37 cellular contexts compared by ENCODE assay signal in the genomic region with DNA sequence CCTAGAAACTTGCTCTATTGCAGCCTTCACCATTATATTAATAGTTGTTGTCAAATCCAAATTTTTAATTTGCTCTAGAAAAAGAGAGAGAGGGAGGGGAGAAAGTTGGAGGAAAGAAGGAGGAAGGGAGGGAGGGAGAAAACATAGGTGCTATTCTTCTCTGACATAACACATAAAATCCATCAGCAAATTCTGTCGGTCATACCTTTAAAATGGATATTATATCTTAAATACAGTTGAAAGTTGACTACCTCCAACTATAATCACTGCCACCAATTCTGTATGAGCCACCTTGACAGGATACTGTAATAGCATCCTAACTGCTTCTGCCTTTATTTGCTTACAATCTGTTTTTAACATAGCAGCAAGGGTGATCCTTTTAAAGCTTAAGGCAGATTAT.
"Had no signal": no experiment of that assay in that cellular context is flagged by ENCODE, and none has a peak within 500 bp of the region (broad histone marks: within the 10 kb centered on the region; RNA-seq: fewer than 3 reads in every experiment).

No MANE protein-coding gene starts in this region.

- H3K4me1 ChIP-seq: adrenal gland had no signal

- H3K36me3 ChIP-seq: adrenal gland, cardiac muscle cell had no signal

- H3K27ac Mint-ChIP-seq: activated B cell treated with CpG ODN at 0.5 μM for 24 hours; activated CD4-positive, alpha-beta memory T cell treated with anti-CD3 and anti-CD28 coated beads for 36 hours; activated CD4-positive, alpha-beta T cell treated with anti-CD3 and anti-CD28 coated beads, Interleukin-2, amount 10 ng/mL, durations not matched to agents 24 days and 14 days; activated CD8-positive, alpha-beta T cell treated with anti-CD3 and anti-CD28 coated beads for 36 hours; activated naive CD4-positive, alpha-beta T cell treated with anti-CD3 and anti-CD28 coated beads for 36 hours; activated naive CD4-positive, alpha-beta T cell treated with anti-CD3 and anti-CD28 coated beads, Interleukin-2, amount 50 U/mL, for 72 hours; activated naive CD8-positive, alpha-beta T cell treated with anti-CD3 and anti-CD28 coated beads for 36 hours; activated T-cell treated with anti-CD3 and anti-CD28 coated beads, Interleukin-2, amount 50 U/mL, for 72 hours; activated T-helper 1 cell treated with anti-CD3 and anti-CD28 coated beads, Interleukin-12 subunit alpha, Interleukin-12 subunit beta, Interleukin-2, Interleukin-4 antibody, amounts not matched to agents 30 ng/mL and 10 ng/mL and 1 ng/mL, durations not matched to agents 14 hours and 24 hours and 36 hours; activated T-helper 17 cell treated with anti-CD3 and anti-CD28 coated beads, Interleukin-2, amount 50 U/mL, for 72 hours; brain; T-helper 1 cell treated with Interleukin-12 subunit alpha and Interleukin-12 subunit beta and Interleukin-4 antibody, amounts not matched to agents 30 μg/mL and 1 μg/mL, for 36 hours; T-helper 2 cell treated with Interferon-gamma antibody and Interleukin-4, amounts not matched to agents 5 μg/mL and 100 μg/mL, for 36 hours had no signal

- H3K4me1 Mint-ChIP-seq: activated B cell treated with CpG ODN at 0.5 μM for 24 hours; activated CD4-positive, alpha-beta T cell treated with anti-CD3 and anti-CD28 coated beads, Interleukin-2, amount 10 ng/mL, durations not matched to agents 24 days and 14 days; activated naive CD8-positive, alpha-beta T cell treated with anti-CD3 and anti-CD28 coated beads for 36 hours; activated T-helper 17 cell treated with anti-CD3 and anti-CD28 coated beads, Interleukin-2, amount 50 U/mL, for 72 hours; brain; central memory CD8-positive, alpha-beta T cell had no signal

- H3K27me3 Mint-ChIP-seq: activated B cell treated with CpG ODN at 0.5 μM for 24 hours; activated CD4-positive, alpha-beta T cell treated with anti-CD3 and anti-CD28 coated beads, Interleukin-2, amount 10 ng/mL, durations not matched to agents 24 days and 14 days; activated CD8-positive, alpha-beta T cell treated with anti-CD3 and anti-CD28 coated beads for 36 hours; activated T-helper 17 cell treated with anti-CD3 and anti-CD28 coated beads, Interleukin-2, amount 50 U/mL, for 72 hours; brain; central memory CD8-positive, alpha-beta T cell had no signal

- H3K9me3 Mint-ChIP-seq: activated B cell treated with CpG ODN at 0.5 μM for 24 hours; activated CD4-positive, alpha-beta memory T cell treated with anti-CD3 and anti-CD28 coated beads for 36 hours; activated CD4-positive, alpha-beta T cell treated with anti-CD3 and anti-CD28 coated beads, Interleukin-2, amount 10 ng/mL, durations not matched to agents 24 days and 14 days; activated CD8-positive, alpha-beta T cell treated with anti-CD3 and anti-CD28 coated beads for 36 hours; activated naive CD4-positive, alpha-beta T cell treated with anti-CD3 and anti-CD28 coated beads for 36 hours; activated naive CD4-positive, alpha-beta T cell treated with anti-CD3 and anti-CD28 coated beads, Interleukin-2, amount 50 U/mL, for 72 hours; activated naive CD8-positive, alpha-beta T cell treated with anti-CD3 and anti-CD28 coated beads for 36 hours; activated T-cell treated with anti-CD3 and anti-CD28 coated beads, Interleukin-2, amount 50 U/mL, for 4 hours; activated T-cell treated with anti-CD3 and anti-CD28 coated beads, Interleukin-2, amount 50 U/mL, for 72 hours; activated T-helper 1 cell treated with anti-CD3 and anti-CD28 coated beads, Interleukin-12 subunit alpha, Interleukin-12 subunit beta, Interleukin-2, Interleukin-4 antibody, amounts not matched to agents 30 ng/mL and 10 ng/mL and 1 ng/mL, durations not matched to agents 14 hours and 24 hours and 36 hours; activated T-helper 17 cell treated with anti-CD3 and anti-CD28 coated beads, Interleukin-2, amount 50 U/mL, for 72 hours; brain; central memory CD8-positive, alpha-beta T cell; T-helper 1 cell treated with Interleukin-12 subunit alpha and Interleukin-12 subunit beta and Interleukin-4 antibody, amounts not matched to agents 30 μg/mL and 1 μg/mL, for 36 hours; T-helper 2 cell treated with Interferon-gamma antibody and Interleukin-4, amounts not matched to agents 5 μg/mL and 100 μg/mL, for 36 hours had no signal

- H3K36me3 Mint-ChIP-seq: activated CD4-positive, alpha-beta memory T cell treated with anti-CD3 and anti-CD28 coated beads for 36 hours; activated naive CD4-positive, alpha-beta T cell treated with anti-CD3 and anti-CD28 coated beads, Interleukin-2, amount 50 U/mL, for 72 hours; activated naive CD8-positive, alpha-beta T cell treated with anti-CD3 and anti-CD28 coated beads for 36 hours; brain had no signal

- H3K27me3 ChIP-seq: adrenal gland, cardiac muscle cell had no signal

- ATAC-seq: activated CD8-positive, alpha-beta T cell treated with anti-CD3 and anti-CD28 coated beads for 36 hours; activated naive CD4-positive, alpha-beta T cell treated with anti-CD3 and anti-CD28 coated beads, Interleukin-2, amount 50 U/mL, for 72 hours; activated T-cell treated with anti-CD3 and anti-CD28 coated beads, Interleukin-2, amount 50 U/mL, for 4 hours; activated T-cell treated with anti-CD3 and anti-CD28 coated beads, Interleukin-2, amount 50 U/mL, for 72 hours; activated T-helper 17 cell treated with anti-CD3 and anti-CD28 coated beads, Interleukin-2, amount 50 U/mL, for 72 hours had no signal

- DNase-seq: activated B cell treated with CpG ODN at 0.5 μM for 24 hours; activated CD4-positive, alpha-beta memory T cell treated with anti-CD3 and anti-CD28 coated beads for 36 hours; activated CD4-positive, alpha-beta T cell treated with anti-CD3 and anti-CD28 coated beads for 4 hours; activated CD4-positive, alpha-beta T cell treated with anti-CD3 and anti-CD28 coated beads, Interleukin-2, amount 10 ng/mL, durations not matched to agents 24 days and 14 days; activated CD4-positive, alpha-beta T cell treated with anti-CD3 and anti-CD28 coated beads, Interleukin-2, amount 50 U/mL, for 1 hour; activated CD4-positive, alpha-beta T cell treated with anti-CD3 and anti-CD28 coated beads, Interleukin-2, amount 50 U/mL, for 4 hours; activated CD4-positive, CD25-positive, alpha-beta regulatory T cell treated with anti-CD3 and anti-CD28 coated beads, Interleukin-2, amount 50 U/mL, for 72 hours; activated CD8-positive, alpha-beta memory T cell treated with anti-CD3 and anti-CD28 coated beads, Interleukin-2, amount 50 U/mL, for 4 hours; activated CD8-positive, alpha-beta T cell treated with anti-CD3 and anti-CD28 coated beads for 36 hours; activated effector memory CD4-positive, alpha-beta T cell treated with anti-CD3 and anti-CD28 coated beads, Interleukin-2, amount 50 U/mL, for 16 hours; activated gamma-delta T cell treated with Interleukin-2 at 50 U/mL for 16 hours; activated naive CD4-positive, alpha-beta T cell; activated naive CD4-positive, alpha-beta T cell treated with anti-CD3 and anti-CD28 coated beads for 36 hours; activated naive CD4-positive, alpha-beta T cell treated with anti-CD3 and anti-CD28 coated beads, Interleukin-2, amount 50 U/mL, for 16 hours; activated naive CD8-positive, alpha-beta T cell treated with anti-CD3 and anti-CD28 coated beads for 36 hours; activated T-cell treated with anti-CD3 and anti-CD28 coated beads for 4 hours; activated T-cell treated with anti-CD3 and anti-CD28 coated beads, Interleukin-2, amount 50 U/mL, for 1 hour; activated T-cell treated with anti-CD3 and anti-CD28 coated beads, Interleukin-2, amount 50 U/mL, for 4 hours; activated T-cell treated with anti-CD3 and anti-CD28 coated beads, Interleukin-2, amount 50 U/mL, for 72 hours; adrenal gland; amniotic stem cell; aorta; caudate nucleus; cerebellar nuclear complex; T-helper 2 cell; T-helper 9 cell had no signal

- H3K27ac ChIP-seq: adrenal gland, cardiac muscle cell, VCaP had no signal

- FAIRE-seq: bronchial epithelial cell, TTC549 had no signal

- H3K4me3 ChIP-seq: adrenal gland, cardiac muscle cell had no signal

- H3K9me3 ChIP-seq: adrenal gland had no signal

- H3K4me3 Mint-ChIP-seq: activated B cell treated with CpG ODN at 0.5 μM for 24 hours; activated CD4-positive, alpha-beta memory T cell treated with anti-CD3 and anti-CD28 coated beads for 36 hours; activated CD4-positive, alpha-beta T cell treated with anti-CD3 and anti-CD28 coated beads, Interleukin-2, amount 10 ng/mL, durations not matched to agents 24 days and 14 days; activated CD8-positive, alpha-beta T cell treated with anti-CD3 and anti-CD28 coated beads for 36 hours; activated naive CD4-positive, alpha-beta T cell treated with anti-CD3 and anti-CD28 coated beads for 36 hours; activated naive CD8-positive, alpha-beta T cell treated with anti-CD3 and anti-CD28 coated beads for 36 hours; activated T-cell treated with anti-CD3 and anti-CD28 coated beads, Interleukin-2, amount 50 U/mL, for 4 hours; activated T-cell treated with anti-CD3 and anti-CD28 coated beads, Interleukin-2, amount 50 U/mL, for 72 hours; activated T-helper 1 cell treated with anti-CD3 and anti-CD28 coated beads, Interleukin-12 subunit alpha, Interleukin-12 subunit beta, Interleukin-2, Interleukin-4 antibody, amounts not matched to agents 30 ng/mL and 10 ng/mL and 1 ng/mL, durations not matched to agents 14 hours and 24 hours and 36 hours; activated T-helper 17 cell treated with anti-CD3 and anti-CD28 coated beads, Interleukin-2, amount 50 U/mL, for 72 hours; brain; central memory CD8-positive, alpha-beta T cell; T-helper 1 cell treated with Interleukin-12 subunit alpha and Interleukin-12 subunit beta and Interleukin-4 antibody, amounts not matched to agents 30 μg/mL and 1 μg/mL, for 36 hours; T-helper 2 cell treated with Interferon-gamma antibody and Interleukin-4, amounts not matched to agents 5 μg/mL and 100 μg/mL, for 36 hours had no signal
